In genomic region chr1:2529776-2530500, GRCh38 we compare ENCODE assay signal across 11 cellular contexts. TPM values are rescaled to one million over a fixed set of nuclear protein-coding genes. Genes with fewer than 3 reads are reported as not detected.
A peak's percentile ranks its signal among the peaks of the same experiment; 100 is the strongest.
DNase-seq lines count a peak whose midpoint lies in the region; ATAC-seq and TF ChIP-seq lines count a peak whose summit lies in the region.
"Had no signal": no experiment of that assay in that cellular context is flagged by ENCODE, and none has a peak within 500 bp of the region (broad histone marks: within the 10 kb centered on the region; RNA-seq: fewer than 3 reads in every experiment).

Gene HES5 (minus strand): TSS chr1:2530263. CDS start chr1:2530164, 99 bp downstream.

- H3K4me3 ChIP-seq in iPS-18c (ENCODE audit: insufficient read depth, low read depth, low read length) (peak within 1 kb of the TSS; percentile 34), suprapubic skin (peak within 1 kb of the TSS; percentile 48), OCI-LY7 (ENCODE audit: low read depth, low read length, poor library complexity, severe bottlenecking) (no peak within 1 kb of the TSS)
- H3K4me3 ChIP-seq: body of pancreas had no signal

- H3K36me3 ChIP-seq in suprapubic skin = no peaks in the 10 kb centered on the region
- H3K36me3 ChIP-seq in OCI-LY7 (ENCODE audit: insufficient read depth, low read length) = no peaks in the 10 kb centered on the region

- H3K79me2 ChIP-seq in OCI-LY7 (ENCODE audit: insufficient read depth, low read depth, low read length) = peaks cover 11% of the 10 kb centered on the region

- DNase-seq in activated CD4-positive, alpha-beta T cell treated with anti-CD3 and anti-CD28 coated beads for 36 hours = peak; percentile 36
- DNase-seq in activated CD4-positive, alpha-beta T cell treated with anti-CD3 and anti-CD28 coated beads, Interleukin-2, amount 50 U/mL, for 4 hours = no peak
- no peak for DNase-seq in suprapubic skin (ENCODE audit: low spot score in 2 of 2)
- no peak for DNase-seq in OCI-LY7 (ENCODE audit: low spot score)
- no peak for DNase-seq in NCI-H2107 (lab: John Stamatoyannopoulos, UW)
- DNase-seq: DND-41 had no signal

- H3K9me3 Mint-ChIP-seq in activated CD4-positive, alpha-beta T cell treated with anti-CD3 and anti-CD28 coated beads for 36 hours (ENCODE audit: low read depth) = no peaks in the 10 kb centered on the region
- H3K9me3 Mint-ChIP-seq in activated naive CD4-positive, alpha-beta T cell treated with anti-CD3 and anti-CD28 coated beads, Interleukin-2, amount 50 U/mL, for 24 hours = no peaks in the 10 kb centered on the region

- CTCF ChIA-PET in activated CD4-positive, alpha-beta T cell treated with anti-CD3 and anti-CD28 coated beads for 36 hours (lab: Charles Lee) = interaction anchor here (1.0 to 1.4 kb wide), 2 partner anchors 10 to 41 kb away, joined by 4 to 6 read pairs; no protein-coding TSS in a partner anchor
- CTCF ChIA-PET in OCI-LY7 (lab: Charles Lee; ENCODE audit: unreplicated experiment) = no interaction called here

- intact Hi-C loops in activated CD4-positive, alpha-beta T cell treated with anti-CD3 and anti-CD28 coated beads for 36 hours (cut with DNase I, micrococcal nuclease) = loop anchor here in 1 of 2 experiments (10.0 kb wide), 2 partner anchors 1095 to 1325 kb away; partner anchors contain the start of genes CEP104, DFFB and TPRG1L
- intact Hi-C loops in OCI-LY7 (cut with micrococcal nuclease; ENCODE audit: unreplicated experiment) = no loop called here

- TF ChIP-seq EP300 in suprapubic skin (IDR thresholded peaks at IDR 0.05) = no peak

- H3K9me3 ChIP-seq in iPS-18c (ENCODE audit: control insufficient read depth, insufficient read depth, low read length) = no peaks in the 10 kb centered on the region
- H3K9me3 ChIP-seq in suprapubic skin = no peaks in the 10 kb centered on the region
- H3K9me3 ChIP-seq in OCI-LY7 (ENCODE audit: low read length) = no peaks in the 10 kb centered on the region
- H3K9me3 ChIP-seq: body of pancreas had no signal

- no peaks in the 10 kb centered on the region for H3K9me2 ChIP-seq in OCI-LY7 (ENCODE audit: insufficient read depth, low read length)

- H4K20me1 ChIP-seq in OCI-LY7 (ENCODE audit: insufficient read depth, low read length) = peaks cover 8% of the 10 kb centered on the region

- POLR2A ChIA-PET in activated CD4-positive, alpha-beta T cell treated with anti-CD3 and anti-CD28 coated beads for 36 hours (lab: Charles Lee) = interaction anchor here (0.5 to 1.4 kb wide), 2 partner anchors 11 to 12 kb away, joined by 3 to 4 read pairs; no protein-coding TSS in a partner anchor
- POLR2A ChIA-PET in OCI-LY7 (lab: Charles Lee) = no interaction called here

- ATAC-seq in activated CD4-positive, alpha-beta T cell treated with anti-CD3 and anti-CD28 coated beads for 36 hours = no peak
- no peak for ATAC-seq in HG03175 (IDR thresholded peaks at IDR 0.05; ENCODE audit: unreplicated experiment)
- ATAC-seq: body of pancreas had no signal

- H3K4me2 ChIP-seq in OCI-LY7 (ENCODE audit: low read length) = no peak within 1 kb of the TSS
- H3K4me2 ChIP-seq: KMS-11 had no signal

- no TSS peak for BruUV-seq in OCI-LY7 (replicated peaks; lab: Mats Ljungman, UMichigan)

- H3K27ac ChIP-seq in suprapubic skin (peak within 1 kb of the TSS; percentile 57), OCI-LY7 (ENCODE audit: low read depth, low read length, poor library complexity, severe bottlenecking) (no peak within 1 kb of the TSS)
- H3K27ac ChIP-seq: KMS-11 had no signal

- TF ChIP-seq POLR2A in suprapubic skin (IDR thresholded peaks at IDR 0.05) = no peak

- no peak within 1 kb of the TSS for H2AFZ ChIP-seq in OCI-LY7 (ENCODE audit: low read length)

- H3K27ac Mint-ChIP-seq in activated CD4-positive, alpha-beta T cell treated with anti-CD3 and anti-CD28 coated beads for 36 hours = no peak within 1 kb of the TSS
- H3K27ac Mint-ChIP-seq in activated naive CD4-positive, alpha-beta T cell treated with anti-CD3 and anti-CD28 coated beads, Interleukin-2, amount 50 U/mL, for 24 hours = no peak within 1 kb of the TSS

- peaks cover 20% of the 10 kb centered on the region for H3K4me1 Mint-ChIP-seq in activated CD4-positive, alpha-beta T cell treated with anti-CD3 and anti-CD28 coated beads for 36 hours
- peaks cover 20% of the 10 kb centered on the region for H3K4me1 Mint-ChIP-seq in activated naive CD4-positive, alpha-beta T cell treated with anti-CD3 and anti-CD28 coated beads, Interleukin-2, amount 50 U/mL, for 24 hours

- peak within 1 kb of the TSS; percentile 59 for H3K4me3 Mint-ChIP-seq in activated CD4-positive, alpha-beta T cell treated with anti-CD3 and anti-CD28 coated beads for 36 hours
- H3K4me3 Mint-ChIP-seq in activated naive CD4-positive, alpha-beta T cell treated with anti-CD3 and anti-CD28 coated beads, Interleukin-2, amount 50 U/mL, for 24 hours = peak within 1 kb of the TSS; percentile 78

- no peak for TF ChIP-seq CTCF in suprapubic skin (IDR thresholded peaks at IDR 0.05)
- no peak for TF ChIP-seq CTCF in OCI-LY7 (conservative IDR thresholded peaks at IDR 0.05; ENCODE audit: low read length)

- H3K4me1 ChIP-seq in suprapubic skin (peaks cover 93% of the 10 kb centered on the region), OCI-LY7 (ENCODE audit: insufficient read depth, low read length, poor library complexity, severe bottlenecking) (peaks cover 10% of the 10 kb centered on the region)

- H3K36me3 Mint-ChIP-seq in activated CD4-positive, alpha-beta T cell treated with anti-CD3 and anti-CD28 coated beads for 36 hours (ENCODE audit: low read depth) = no peaks in the 10 kb centered on the region
- no peaks in the 10 kb centered on the region for H3K36me3 Mint-ChIP-seq in activated naive CD4-positive, alpha-beta T cell treated with anti-CD3 and anti-CD28 coated beads, Interleukin-2, amount 50 U/mL, for 24 hours

- H3K27me3 Mint-ChIP-seq in activated CD4-positive, alpha-beta T cell treated with anti-CD3 and anti-CD28 coated beads for 36 hours = peaks cover 10% of the 10 kb centered on the region
- H3K27me3 Mint-ChIP-seq in activated naive CD4-positive, alpha-beta T cell treated with anti-CD3 and anti-CD28 coated beads, Interleukin-2, amount 50 U/mL, for 24 hours = no peaks in the 10 kb centered on the region

- H3K27me3 ChIP-seq in suprapubic skin = peaks cover 39% of the 10 kb centered on the region
- H3K27me3 ChIP-seq: body of pancreas had no signal

- WGBS in suprapubic skin = 4% methylated on average over 5 of the region's 93 CpGs

RNA-seq across cellular contexts. Expression of gene HES5, which starts in this region (rescaled TPM):
- total RNA-seq in activated CD4-positive, alpha-beta T cell treated with anti-CD3 and anti-CD28 coated beads for 36 hours = under 1 TPM in 1 of 2 experiments, not detected in 1; 0.14 TPM
- total RNA-seq in suprapubic skin (10 to 100 TPM in 1 of 4 donors, 1 to 10 TPM in 3; 2.6 to 12.0 (median 5.9) TPM), OCI-LY7 (2022) (not detected in 2 replicates)
- not detected in 2 replicates for total RNA-seq in OCI-LY7 (2014; rRNA removed; shearing (Covaris generic))
- total RNA-seq: body of pancreas had no signal

Comparison
In these comparisons a context has a peak if more than half of its experiments do, and no peak if none do; other contexts are left out.
1. Peak in DNase-seq in activated CD4-positive, alpha-beta T cell treated with anti-CD3 and anti-CD28 coated beads for 36 hours; RNA of the gene not detected or under 1 TPM.